Comparison of ENCODE assay signal across 17 cellular contexts in the genomic region with DNA sequence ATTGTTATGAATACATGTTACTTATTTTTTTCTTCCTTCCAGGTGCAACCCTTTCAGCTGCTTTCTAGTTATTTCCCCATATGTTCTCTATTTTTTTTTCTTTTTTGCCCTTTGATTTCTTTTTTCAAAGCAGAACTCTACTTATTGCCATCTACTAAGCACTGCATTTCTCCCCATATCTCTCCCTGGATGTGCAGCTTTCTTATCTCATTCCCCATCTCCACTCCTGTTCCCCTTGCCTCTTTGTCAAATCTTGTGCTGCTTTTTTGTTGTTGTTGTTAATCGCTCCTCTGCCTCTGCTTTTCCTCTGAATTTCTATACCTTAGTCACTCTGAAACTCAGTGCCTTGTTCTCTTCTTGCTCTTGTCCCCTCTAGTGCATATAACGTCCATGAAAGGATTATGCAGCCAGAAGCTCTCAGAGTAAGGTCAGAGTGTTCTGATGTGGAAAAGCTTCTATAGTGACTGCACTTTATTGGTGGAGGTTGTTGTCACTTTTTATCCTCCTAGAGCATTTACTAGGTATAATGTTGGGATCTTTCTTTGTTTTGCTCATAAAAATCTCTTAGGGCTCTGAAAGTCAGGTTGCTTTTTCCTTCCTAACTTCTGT. TPM values are rescaled to one million over a fixed set of nuclear protein-coding genes. Genes with fewer than 3 reads are reported as not detected.
DNase-seq lines count a peak whose midpoint lies in the region; ATAC-seq, FAIRE-seq and TF ChIP-seq lines count a peak whose summit lies in the region.
"Had no signal": no experiment of that assay in that cellular context is flagged by ENCODE, and none has a peak within 500 bp of the region (broad histone marks: within the 10 kb centered on the region; RNA-seq: fewer than 3 reads in every experiment).

No MANE protein-coding gene starts in this region.

- no peaks in the 10 kb centered on the region for H3K36me3 Mint-ChIP-seq in H9 (ENCODE audit: insufficient read depth in 1 of 3, low read depth in 3 of 3)

- H3K4me2 ChIP-seq in H9 (ENCODE audit: insufficient read depth, insufficient read length, low read length): no peak overlapping the region
- peak overlapping the region; percentile 46 for H3K4me2 ChIP-seq in KMS-11
- H3K4me2 ChIP-seq in H1 (ENCODE audit: insufficient read depth in 1 of 2, low read depth in 2 of 2, low read length in 2 of 2): no peak overlapping the region
- no peak overlapping the region for H3K4me2 ChIP-seq in neuronal stem cell (ENCODE audit: insufficient read depth, low read length, poor library complexity, severe bottlenecking)

- H2AK5ac ChIP-seq in H9 (ENCODE audit: insufficient read length, low read length) (no peak overlapping the region), H1 (ENCODE audit: low read depth, low read length) (no peak overlapping the region), neuronal stem cell (ENCODE audit: low read depth, low read length) (no peak overlapping the region)

- H3K4me3 ChIP-seq in KMS-11 (IDR thresholded peaks at IDR 0.05; ENCODE audit: insufficient read depth, low read depth, low read length) (no peak overlapping the region), H1 (ENCODE audit: extremely low read depth in 1 of 4, insufficient read depth in 2 of 4, low read depth in 3 of 4, low read length in 4 of 4) (no peak overlapping the region), neuronal stem cell (ENCODE audit: low read length in 2 of 2) (no peak overlapping the region)
- H3K4me3 ChIP-seq: SJSA1 had no signal

- peak overlapping the region in 2 of 3 experiments; percentile 8 to 32; a peak in 4 of 7 replicates for H3K27ac Mint-ChIP-seq in H9

- H3K27me3 Mint-ChIP-seq in H9 (ENCODE audit: low read depth): no peaks in the 10 kb centered on the region

- H3K9me3 Mint-ChIP-seq in H9: no peaks in the 10 kb centered on the region

- H4K5ac ChIP-seq in H9 (ENCODE audit: insufficient read length, low read depth, low read length) (no peak overlapping the region), H1 (ENCODE audit: insufficient read length, low read depth, low read length) (no peak overlapping the region)

- CTCF ChIA-PET in H1 (lab: Charles Lee; ENCODE audit: partially characterized antibody): interaction anchor here (0.5 to 1.7 kb wide), 3 partner anchors 11 to 144 kb away, joined by 3 to 6 read pairs (median 4); no protein-coding TSS in a partner anchor

- no peaks in the 10 kb centered on the region for H3K27me3 ChIP-seq in H9 (ENCODE audit: insufficient read depth, low read length)
- H3K27me3 ChIP-seq in KMS-11 (ENCODE audit: insufficient read depth, low read depth): no peaks in the 10 kb centered on the region
- H3K27me3 ChIP-seq in H1 (replicated peaks in 1 of 4; ENCODE audit: control insufficient read depth in 3 of 4, extremely low read depth in 1 of 4, insufficient read depth in 3 of 4, low read length in 3 of 4): no peaks in the 10 kb centered on the region
- H3K27me3 ChIP-seq in neuronal stem cell (ENCODE audit: control insufficient read depth in 3 of 3, insufficient read depth in 3 of 3, low read depth in 1 of 3, low read length in 3 of 3): no peaks in the 10 kb centered on the region
- H3K27me3 ChIP-seq: SJSA1 had no signal

- H2BK15ac ChIP-seq in H9 (ENCODE audit: low read depth, low read length) (no peak overlapping the region), H1 (ENCODE audit: low read length) (no peak overlapping the region), neuronal stem cell (ENCODE audit: low read length) (no peak overlapping the region)

- H3K9ac ChIP-seq in H9 (ENCODE audit: extremely low read depth, insufficient read length, low read length) (no peak overlapping the region), KMS-11 (no peak overlapping the region), H1 (replicated peaks in 1 of 4; ENCODE audit: extremely low read depth in 1 of 4, low read depth in 3 of 4, low read length in 3 of 4) (no peak overlapping the region), neuronal stem cell (ENCODE audit: low read depth, low read length, poor library complexity) (no peak overlapping the region)

- no peak overlapping the region for H3K27ac ChIP-seq in H9 (ENCODE audit: insufficient read length, low read depth, low read length)
- H3K27ac ChIP-seq in KMS-11: peak overlapping the region; percentile 37; the same call in 1 of the 2 replicates
- H3K27ac ChIP-seq in H1 (ENCODE audit: low read depth, low read length): no peak overlapping the region
- H3K27ac ChIP-seq in neuronal stem cell (replicated peaks; ENCODE audit: low read length): peak overlapping the region; percentile 5
- H3K27ac ChIP-seq: SJSA1 had no signal

- H3K79me2 ChIP-seq in H9 (ENCODE audit: insufficient read depth, low read length) (no peaks in the 10 kb centered on the region), KMS-11 (ENCODE audit: insufficient read depth, low read depth) (no peaks in the 10 kb centered on the region), H1 (ENCODE audit: control insufficient read depth in 1 of 2, insufficient read depth in 2 of 2, low read length in 2 of 2) (no peaks in the 10 kb centered on the region)

- peaks cover 17 to 18% of the 10 kb centered on the region in 2 experiments for H3K4me1 Mint-ChIP-seq in H9

- H2BK120ac ChIP-seq in H9 (ENCODE audit: low read depth, low read length, poor library complexity, severe bottlenecking) (no peak overlapping the region), H1 (replicated peaks; ENCODE audit: low read depth, low read length) (no peak overlapping the region), neuronal stem cell (ENCODE audit: low read depth, low read length) (no peak overlapping the region)

- H3K14ac ChIP-seq in H9 (ENCODE audit: insufficient read depth, low read length) (no peak overlapping the region), H1 (ENCODE audit: insufficient read length) (no peak overlapping the region), neuronal stem cell (ENCODE audit: low read length) (no peak overlapping the region)

- no peaks in the 10 kb centered on the region for H3K36me3 ChIP-seq in KMS-11 (ENCODE audit: insufficient read depth)
- H3K36me3 ChIP-seq in H1 (ENCODE audit: control insufficient read depth in 2 of 4, insufficient read depth in 4 of 4, low read length in 3 of 4): no peaks in the 10 kb centered on the region
- no peaks in the 10 kb centered on the region for H3K36me3 ChIP-seq in neuronal stem cell (replicated peaks in 1 of 2; ENCODE audit: control insufficient read depth in 2 of 2, insufficient read depth in 2 of 2, low read length in 2 of 2)
- H3K36me3 ChIP-seq: SJSA1 had no signal

- no CpG with 5 or more reads among the region's 2 CpGs for WGBS in H9 (ENCODE audit: extremely low coverage, insufficient read length, low lambda C conversion rate)
- 87% methylated on average over 2 of the region's 2 CpGs; no CpG with 5 or more reads in 1 of the 2 experiments for WGBS in H1 (ENCODE audit: extremely low coverage in 1 of 2, insufficient coverage in 1 of 2, insufficient read length in 1 of 2, insufficient replicate concordance in 2 of 2, low coverage in 1 of 2, low lambda C conversion rate in 2 of 2, missing lambda C conversion rate in 1 of 2), 2 experiments
- no CpG with 5 or more reads among the region's 2 CpGs for WGBS in neuronal stem cell (ENCODE audit: extremely low coverage in 2 of 2, insufficient read length in 2 of 2, insufficient replicate concordance in 1 of 2), 2 donors

- no peak overlapping the region for H4K8ac ChIP-seq in H9 (replicated peaks; ENCODE audit: insufficient read length, low read depth, low read length)
- no peak overlapping the region for H4K8ac ChIP-seq in H1 (ENCODE audit: extremely low read depth, insufficient read depth, low read length)
- H4K8ac ChIP-seq in neuronal stem cell (ENCODE audit: low read depth, low read length): no peak overlapping the region

- H2BK12ac ChIP-seq in H9 (ENCODE audit: insufficient read length, low read depth, low read length): no peak overlapping the region
- no peak overlapping the region for H2BK12ac ChIP-seq in H1 (ENCODE audit: low read depth, low read length)
- no peak overlapping the region for H2BK12ac ChIP-seq in neuronal stem cell (ENCODE audit: low read length)

- H2AFZ ChIP-seq in H9 (ENCODE audit: low read length) (peak overlapping the region; percentile 73), KMS-11 (ENCODE audit: low read depth) (peak overlapping the region; percentile 79), H1 (ENCODE audit: low read length) (peak overlapping the region; percentile 47; the same call in 1 of the 2 replicates), neuronal stem cell (ENCODE audit: low read length) (peak overlapping the region; percentile 74)

- H3K4me1 ChIP-seq in H9 (ENCODE audit: insufficient read depth, low read length) (peaks cover 4% of the 10 kb centered on the region; the same call in 1 of the 2 replicates), KMS-11 (ENCODE audit: low read depth, poor library complexity, severe bottlenecking) (peaks cover 21% of the 10 kb centered on the region), H1 (replicated peaks in 1 of 4; ENCODE audit: control insufficient read depth in 3 of 4, insufficient read depth in 4 of 4, low read length in 3 of 4) (peaks cover 0 to 2% (median 0%) of the 10 kb centered on the region in 4 experiments; a peak in 2 of 7 replicates), neuronal stem cell (ENCODE audit: control insufficient read depth in 2 of 2, insufficient read depth in 1 of 2, low read depth in 1 of 2, low read length in 2 of 2) (peaks cover 2 to 7% of the 10 kb centered on the region in 2 donors)
- H3K4me1 ChIP-seq: SJSA1 had no signal

- H3K56ac ChIP-seq in H9 (ENCODE audit: insufficient read length, low read depth, low read length) (no peak overlapping the region), H1 (replicated peaks; ENCODE audit: insufficient read length, low read depth, low read length) (no peak overlapping the region)

- H3K23ac ChIP-seq in H9 (ENCODE audit: insufficient read length, low read depth, low read length): no peak overlapping the region
- no peak overlapping the region for H3K23ac ChIP-seq in H1 (ENCODE audit: insufficient read length)
- H3K23ac ChIP-seq in neuronal stem cell (ENCODE audit: low read depth, low read length, poor library complexity): no peak overlapping the region

- no peak for TF ChIP-seq RAD21 in H1 (IDR thresholded peaks at IDR 0.05 in 1 of 2, conservative IDR thresholded peaks at IDR 0.05 in 1 of 2; ENCODE audit: low read depth in 2 of 2, low read length in 2 of 2)

- H4K91ac ChIP-seq in H9 (ENCODE audit: insufficient read length, low read depth, low read length): no peak overlapping the region
- no peak overlapping the region for H4K91ac ChIP-seq in H1 (replicated peaks; ENCODE audit: insufficient read length, low read length)
- no peak overlapping the region for H4K91ac ChIP-seq in neuronal stem cell (ENCODE audit: low read depth, low read length, poor library complexity)

- no peak for TF ChIP-seq POLR2A in H1 (IDR thresholded peaks at IDR 0.05; ENCODE audit: control extremely low read depth in 1 of 2, low read depth in 2 of 2, low read length in 2 of 2)

- H4K20me1 ChIP-seq in H9 (ENCODE audit: control insufficient read depth, insufficient read depth, insufficient read length): no peaks in the 10 kb centered on the region
- H4K20me1 ChIP-seq in KMS-11 (ENCODE audit: insufficient read depth): no peaks in the 10 kb centered on the region
- H4K20me1 ChIP-seq in H1 (replicated peaks in 1 of 2; ENCODE audit: control insufficient read depth in 1 of 2, insufficient read depth in 2 of 2, low read length in 2 of 2): no peaks in the 10 kb centered on the region

- H3K4ac ChIP-seq in H9 (ENCODE audit: low read depth, low read length) (no peak overlapping the region), H1 (replicated peaks; ENCODE audit: insufficient read length, low read depth, low read length) (no peak overlapping the region), neuronal stem cell (ENCODE audit: low read length) (no peak overlapping the region)

- H3K23me2 ChIP-seq in H9 (ENCODE audit: insufficient read length, low read depth, low read length, poor library complexity, severe bottlenecking) (no peaks in the 10 kb centered on the region), H1 (ENCODE audit: low read depth, low read length) (no peaks in the 10 kb centered on the region)

- H3K9me3 ChIP-seq in H9 (ENCODE audit: control insufficient read depth, low read depth, low read length) (no peaks in the 10 kb centered on the region), H1 (ENCODE audit: insufficient read depth in 2 of 2, low read depth in 1 of 2, low read length in 1 of 2) (no peaks in the 10 kb centered on the region), neuronal stem cell (replicated peaks in 1 of 2; ENCODE audit: control insufficient read depth in 2 of 2, insufficient read depth in 1 of 2, low read depth in 1 of 2, low read length in 2 of 2) (no peaks in the 10 kb centered on the region)
- H3K9me3 ChIP-seq: SJSA1 had no signal

- no peaks in the 10 kb centered on the region for H3K79me1 ChIP-seq in H9 (ENCODE audit: insufficient read depth, low read depth, low read length, poor library complexity, severe bottlenecking)
- H3K79me1 ChIP-seq in H1 (ENCODE audit: low read depth, low read length): no peaks in the 10 kb centered on the region
- H3K79me1 ChIP-seq in neuronal stem cell (ENCODE audit: low read depth, low read length): no peaks in the 10 kb centered on the region

- no peak for TF ChIP-seq EP300 in H1 (IDR thresholded peaks at IDR 0.05; ENCODE audit: borderline replicate concordance in 1 of 2, low read depth in 2 of 2, low read length in 2 of 2)

- H3K18ac ChIP-seq in H9 (ENCODE audit: insufficient read length, low read depth, low read length) (no peak overlapping the region), H1 (ENCODE audit: extremely low read depth, low read length) (no peak overlapping the region), neuronal stem cell (ENCODE audit: low read length) (no peak overlapping the region)

- POLR2A ChIA-PET in H1 (lab: Charles Lee; ENCODE audit: partially characterized antibody): no interaction called here

- DNase-seq in H9 (no peak), H1 (ENCODE audit: low read depth in 1 of 2, low spot score in 2 of 2) (no peak), neuronal stem cell (ENCODE audit: low spot score) (no peak), anterior cingulate cortex (lab: John Stamatoyannopoulos, UW) (no peak), DMS79 (lab: John Stamatoyannopoulos, UW) (no peak)
- DNase-seq: ACHN, AML-193, COR-L47, HCEC 1CT, NCI-H1048, NCI-H1694, NCI-H2107, NCI-H345, NCI-H526 treated with DMSO at 0.1 percent for 48 hours had no signal

- no peak for TF ChIP-seq CTCF in H9 (conservative IDR thresholded peaks at IDR 0.05)
- TF ChIP-seq CTCF in KMS-11 (conservative IDR thresholded peaks at IDR 0.05; ENCODE audit: low read depth, low read length): no peak
- TF ChIP-seq CTCF in H1 (IDR thresholded peaks at IDR 0.05; ENCODE audit: control extremely low read depth in 1 of 3, insufficient read depth in 1 of 3, low read depth in 1 of 3, low read length in 3 of 3): no peak

- H2BK5ac ChIP-seq in H9 (ENCODE audit: insufficient read length, low read length) (no peak overlapping the region), H1 (ENCODE audit: low read depth, low read length) (no peak overlapping the region), neuronal stem cell (ENCODE audit: low read length) (no peak overlapping the region)

- H2BK20ac ChIP-seq in H9 (ENCODE audit: low read depth, low read length, poor library complexity, severe bottlenecking) (no peak overlapping the region), H1 (ENCODE audit: low read length) (0 out of 2 replicates have a peak overlapping the region, but pooled peaks have one; percentile 25)

- H3K4me3 Mint-ChIP-seq in H9: peak overlapping the region in 1 of 2 experiments; percentile 0; a peak in 1 of 5 replicates

- no peak for ATAC-seq in HG03196 (IDR thresholded peaks at IDR 0.05; ENCODE audit: unreplicated experiment)

- no peak overlapping the region for H3T11ph ChIP-seq in H9 (ENCODE audit: low read length)

- FAIRE-seq in H1 (lab: Jason Lieb, UNC): no peak

RNA-seq across cellular contexts. Expression of a gene that starts 51.1 kb away (rescaled TPM):
- 192 and 194 TPM in 2 replicates for total RNA-seq in H9 (2021)
- 213 and 216 TPM in 2 replicates for total RNA-seq in H1 (2021; fragmentation: NEBNext Ultra II Directional; extraction: Animal tissue kit (Norgen Biotek cat#: 25700))
- 37.7 and 43.8 TPM in 2 replicates for polyA plus RNA-seq in H1 (2011; rRNA removed)
- polyA plus RNA-seq in H1 (2011; cell fraction: cytosol; rRNA removed): 57.6 TPM
- 123 TPM for polyA plus RNA-seq in H1 (2011; cell fraction: nucleus; rRNA removed)
- 83.3 to 114 TPM (median 103 TPM) in 4 replicates for polyA plus RNA-seq in H1 (2012, experiment 1 of 2)
- 16.3 TPM for polyA plus RNA-seq in H1 (2012, experiment 2 of 2)
- 91.7 TPM for polyA plus RNA-seq in H1 (2013, experiment 1 of 2)
- 84.6 TPM for polyA plus RNA-seq in H1 (2013, experiment 2 of 2)
- polyA minus RNA-seq in H1 (2011; rRNA and poly(A)+ RNA removed): 192 and 212 TPM in 2 replicates
- polyA minus RNA-seq in H1 (2011; cell fraction: cytosol; rRNA and poly(A)+ RNA removed): 75.4 TPM
- polyA minus RNA-seq in H1 (2011; cell fraction: nucleus; rRNA and poly(A)+ RNA removed): 179 TPM
- 30.6 TPM for polyA plus RNA-seq in neuronal stem cell (2013, experiment 1 of 2)
- polyA plus RNA-seq in neuronal stem cell (2013, experiment 2 of 2): 31.4 TPM

Comparison
In these comparisons a context has a peak if more than half of its experiments do, and no peak if none do; other contexts are left out.
1. H3K27ac ChIP-seq: peak in KMS-11 (single experiment) and neuronal stem cell (single experiment); none in H9 (single experiment) and H1 (single experiment).
2. Peak in every context shown above with its lines, with median percentiles within 50 percentile points of each other: H2AFZ ChIP-seq.